In genomic region chr22:16891892-16892291, GRCh38 we compare ENCODE assay signal across 8 cellular contexts.
A peak's percentile ranks its signal among the peaks of the same experiment; 100 is the strongest.
DNase-seq lines count a peak whose midpoint lies in the region; ATAC-seq, FAIRE-seq and TF ChIP-seq lines count a peak whose summit lies in the region.
"Not testable (repeated sequence)": the region's sequence is repeated elsewhere in the genome, so short reads cannot be mapped to it uniquely, and the experiment has no call there.

No MANE protein-coding gene starts in this region.

- TF ChIP-seq CTCF in CD14-positive monocyte (IDR thresholded peaks at IDR 0.05): peak; percentile 55
- TF ChIP-seq CTCF in IMR-90 (conservative IDR thresholded peaks at IDR 0.05; ENCODE audit: low read depth, low read length): 0 out of 2 replicates have a peak, but pooled peaks have one; percentile 14
- peak; percentile 12 for TF ChIP-seq CTCF in choroid plexus epithelial cell (conservative IDR thresholded peaks at IDR 0.05; ENCODE audit: low read depth, low read length)
- TF ChIP-seq CTCF in gastroesophageal sphincter (IDR thresholded peaks at IDR 0.05): peak in 3 of 4 experiments; percentile 12 to 43 (median 36)
- peak; percentile 33 for TF ChIP-seq CTCF in mesothelial cell of epicardium (IDR thresholded peaks at IDR 0.05; ENCODE audit: unreplicated experiment)
- peak in 3 of 4 experiments; percentile 19 to 43 (median 42) for TF ChIP-seq CTCF in prostate gland (IDR thresholded peaks at IDR 0.05)
- TF ChIP-seq CTCF in transverse colon (IDR thresholded peaks at IDR 0.05): peak; percentile 17 to 42 (median 31)

- H3K4me3 Mint-ChIP-seq in CD14-positive monocyte, mesothelial cell of epicardium: not testable (repeated sequence)

- H3K9me1 ChIP-seq in IMR-90 (ENCODE audit: insufficient read depth, low read length): not testable (repeated sequence)

- H3K79me1 ChIP-seq in IMR-90 (ENCODE audit: low read depth in 1 of 2, low read length in 2 of 2): not testable (repeated sequence)

- H3K27ac Mint-ChIP-seq in CD14-positive monocyte, mesothelial cell of epicardium: not testable (repeated sequence)

- CTCF ChIA-PET in IMR-90 (lab: Yijun Ruan, JAX): not testable (repeated sequence)

- H3K4me1 ChIP-seq in IMR-90 (ENCODE audit: control insufficient read depth, insufficient read depth, low read length); gastroesophageal sphincter; prostate gland (replicated peaks); transverse colon: not testable (repeated sequence)

- not testable (repeated sequence) for H4K91ac ChIP-seq in IMR-90 (ENCODE audit: insufficient read depth, low read depth, low read length)

- H3K9me3 ChIP-seq in IMR-90 (ENCODE audit: control insufficient read depth, insufficient read depth, low read length); gastroesophageal sphincter; prostate gland; transverse colon: not testable (repeated sequence)

- not testable (repeated sequence) for BruUV-seq in IMR-90 (replicated peaks; lab: Mats Ljungman, UMichigan)

- not testable (repeated sequence) for H3K56ac ChIP-seq in IMR-90 (ENCODE audit: extremely low read depth, insufficient read depth, low read length)

- POLR2A ChIA-PET in IMR-90 (lab: Charles Lee; ENCODE audit: unreplicated experiment): not testable (repeated sequence)

- not testable (repeated sequence) for H3K27me3 ChIP-seq in IMR-90 (ENCODE audit: control insufficient read depth, insufficient read depth, low read length); gastroesophageal sphincter; prostate gland (replicated peaks; ENCODE audit: insufficient read depth); transverse colon

- H4K20me1 ChIP-seq in IMR-90 (ENCODE audit: insufficient read depth, low read length): not testable (repeated sequence)

- H2BK5ac ChIP-seq in IMR-90 (ENCODE audit: low read depth, low read length, poor library complexity, severe bottlenecking): not testable (repeated sequence)

- dilution Hi-C loops in IMR-90 (cut with HindIII; ENCODE audit: low sequenced_read_pairs, unreplicated experiment): not testable (repeated sequence)

- intact Hi-C loops in CD14-positive monocyte (cut with micrococcal nuclease): loop anchor here in 1 of 2 donors (10.0 kb wide), 1 partner anchor 117 kb away; no protein-coding TSS in a partner anchor
- intact Hi-C loops in IMR-90 (cut with micrococcal nuclease); prostate gland (cut with DNase I); transverse colon (cut with DNase I; ENCODE audit: low total_unique reads): not testable (repeated sequence)

- H2AK5ac ChIP-seq in IMR-90 (ENCODE audit: low read depth, low read length): not testable (repeated sequence)

- not testable (repeated sequence) for H3K9ac ChIP-seq in IMR-90 (ENCODE audit: low read depth, low read length)

- H3K23ac ChIP-seq in IMR-90 (ENCODE audit: low read depth, low read length): not testable (repeated sequence)

- H3K4me1 Mint-ChIP-seq in CD14-positive monocyte, mesothelial cell of epicardium: not testable (repeated sequence)

- TF ChIP-seq RAD21 in IMR-90 (IDR thresholded peaks at IDR 0.05; ENCODE audit: low read length): not testable (repeated sequence)

- not testable (repeated sequence) for H3K36me3 Mint-ChIP-seq in CD14-positive monocyte, mesothelial cell of epicardium

- in situ Hi-C loops in IMR-90 (cut with MboI; ENCODE audit: low sequenced_read_pairs); transverse colon (cut with MboI; ENCODE audit: low pct_ligation_motif_present in 1 of 4, low pct_unique_long_range_greater_than_20kb in 1 of 4, low sequenced_read_pairs in 3 of 4): not testable (repeated sequence)

- DNase-seq in CD14-positive monocyte (ENCODE audit: low spot score); IMR-90; choroid plexus epithelial cell (ENCODE audit: low read depth); mesothelial cell of epicardium (ENCODE audit: low spot score in 2 of 2, unreplicated experiment in 2 of 2); prostate gland (ENCODE audit: low spot score); transverse colon: not testable (repeated sequence)

- not testable (repeated sequence) for H4K8ac ChIP-seq in IMR-90 (ENCODE audit: low read depth in 2 of 2, low read length in 2 of 2)

- H2BK120ac ChIP-seq in IMR-90 (ENCODE audit: low read depth, low read length): not testable (repeated sequence)

- H3K27ac ChIP-seq in IMR-90 (ENCODE audit: insufficient read depth, low read length); gastroesophageal sphincter; prostate gland; transverse colon: not testable (repeated sequence)

- TF ChIP-seq POLR2A in IMR-90 (IDR thresholded peaks at IDR 0.05; ENCODE audit: low read depth, low read length); gastroesophageal sphincter (IDR thresholded peaks at IDR 0.05); prostate gland (IDR thresholded peaks at IDR 0.05); transverse colon (IDR thresholded peaks at IDR 0.05): not testable (repeated sequence)

- H3K4me2 ChIP-seq in IMR-90 (ENCODE audit: low read depth, low read length): not testable (repeated sequence)

- not testable (repeated sequence) for H2AFZ ChIP-seq in IMR-90 (replicated peaks; ENCODE audit: low read length, poor library complexity)

- H2AK9ac ChIP-seq in IMR-90 (replicated peaks; ENCODE audit: low read depth, low read length, poor library complexity): not testable (repeated sequence)

- H3K4ac ChIP-seq in IMR-90 (ENCODE audit: low read depth, low read length): not testable (repeated sequence)

- not testable (repeated sequence) for H3K36me3 ChIP-seq in IMR-90 (ENCODE audit: control insufficient read depth, insufficient read depth, low read length); gastroesophageal sphincter; prostate gland; transverse colon

- not testable (repeated sequence) for H2BK20ac ChIP-seq in IMR-90 (ENCODE audit: low read depth, low read length)

- H3K4me3 ChIP-seq in IMR-90 (ENCODE audit: insufficient read depth, low read depth, low read length); choroid plexus epithelial cell (ENCODE audit: low read depth, low read length); gastroesophageal sphincter; prostate gland; transverse colon: not testable (repeated sequence)

- not testable (repeated sequence) for H3K14ac ChIP-seq in IMR-90 (replicated peaks; ENCODE audit: low read depth, low read length)

- not testable (repeated sequence) for H4K5ac ChIP-seq in IMR-90 (ENCODE audit: low read depth, low read length)

- H3K27me3 Mint-ChIP-seq in CD14-positive monocyte (ENCODE audit: low read depth in 3 of 3); mesothelial cell of epicardium (ENCODE audit: low read depth): not testable (repeated sequence)

- H3K18ac ChIP-seq in IMR-90 (ENCODE audit: low read depth, low read length): not testable (repeated sequence)

- peak; percentile 95 for FAIRE-seq in TTC549 (lab: Jason Lieb, UNC)

- not testable (repeated sequence) for TF ChIP-seq EP300 in gastroesophageal sphincter (IDR thresholded peaks at IDR 0.05); transverse colon (IDR thresholded peaks at IDR 0.05; ENCODE audit: low read depth)

- not testable (repeated sequence) for ATAC-seq in IMR-90 (ENCODE audit: low read depth); gastroesophageal sphincter

- no CpG with 5 or more reads among the region's 4 CpGs for WGBS in IMR-90 (ENCODE audit: extremely low coverage in 2 of 2, insufficient read length in 1 of 2), 2 experiments
- WGBS in gastroesophageal sphincter (ENCODE audit: low coverage in 1 of 2), 2 donors: 0% methylated on average over 4 of the region's 4 CpGs
- under 1% methylated on average over 4 of the region's 4 CpGs for WGBS in prostate gland
- WGBS in transverse colon (ENCODE audit: low coverage in 1 of 2), 2 donors: 0 to 1% methylated on average over 2 to 4 of the region's 4 CpGs

- not testable (repeated sequence) for H2BK15ac ChIP-seq in IMR-90 (ENCODE audit: low read depth, low read length)

- not testable (repeated sequence) for H3K9me3 Mint-ChIP-seq in CD14-positive monocyte, mesothelial cell of epicardium
